Comparison of ENCODE assay signal across 2 cellular contexts in the genomic region with DNA sequence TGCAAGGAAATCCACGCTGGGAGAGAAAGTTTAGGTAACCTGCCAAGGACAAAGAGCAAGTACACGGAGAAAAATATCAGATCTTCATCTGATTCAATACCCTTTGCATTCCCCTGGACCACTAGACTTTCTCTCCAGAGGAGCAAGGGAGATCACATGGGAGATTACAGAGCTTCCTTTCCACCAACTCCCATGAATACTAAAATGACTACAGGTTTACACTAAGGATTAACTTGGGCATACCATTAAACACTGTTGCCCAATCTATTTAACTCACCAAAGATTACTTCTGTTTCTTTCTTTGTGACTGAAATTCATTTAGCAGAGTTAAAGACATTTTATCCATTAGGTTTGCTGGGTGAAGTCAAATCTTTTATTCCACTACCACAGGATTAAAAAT.
TF ChIP-seq lines count a peak whose summit lies in the region.

No MANE protein-coding gene starts in this region.

TF ChIP-seq in HepG2, 621 proteins besides CTCF, POLR2A, EP300 and RAD21 (continues in another document):
- TF ChIP-seq, protein P1, sequence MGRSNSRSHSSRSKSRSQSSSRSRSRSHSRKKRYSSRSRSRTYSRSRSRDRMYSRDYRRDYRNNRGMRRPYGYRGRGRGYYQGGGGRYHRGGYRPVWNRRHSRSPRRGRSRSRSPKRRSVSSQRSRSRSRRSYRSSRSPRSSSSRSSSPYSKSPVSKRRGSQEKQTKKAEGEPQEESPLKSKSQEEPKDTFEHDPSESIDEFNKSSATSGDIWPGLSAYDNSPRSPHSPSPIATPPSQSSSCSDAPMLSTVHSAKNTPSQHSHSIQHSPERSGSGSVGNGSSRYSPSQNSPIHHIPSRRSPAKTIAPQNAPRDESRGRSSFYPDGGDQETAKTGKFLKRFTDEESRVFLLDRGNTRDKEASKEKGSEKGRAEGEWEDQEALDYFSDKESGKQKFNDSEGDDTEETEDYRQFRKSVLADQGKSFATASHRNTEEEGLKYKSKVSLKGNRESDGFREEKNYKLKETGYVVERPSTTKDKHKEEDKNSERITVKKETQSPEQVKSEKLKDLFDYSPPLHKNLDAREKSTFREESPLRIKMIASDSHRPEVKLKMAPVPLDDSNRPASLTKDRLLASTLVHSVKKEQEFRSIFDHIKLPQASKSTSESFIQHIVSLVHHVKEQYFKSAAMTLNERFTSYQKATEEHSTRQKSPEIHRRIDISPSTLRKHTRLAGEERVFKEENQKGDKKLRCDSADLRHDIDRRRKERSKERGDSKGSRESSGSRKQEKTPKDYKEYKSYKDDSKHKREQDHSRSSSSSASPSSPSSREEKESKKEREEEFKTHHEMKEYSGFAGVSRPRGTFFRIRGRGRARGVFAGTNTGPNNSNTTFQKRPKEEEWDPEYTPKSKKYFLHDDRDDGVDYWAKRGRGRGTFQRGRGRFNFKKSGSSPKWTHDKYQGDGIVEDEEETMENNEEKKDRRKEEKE (IDR thresholded peaks at IDR 0.05): no peak
- TF ChIP-seq, protein P2, sequence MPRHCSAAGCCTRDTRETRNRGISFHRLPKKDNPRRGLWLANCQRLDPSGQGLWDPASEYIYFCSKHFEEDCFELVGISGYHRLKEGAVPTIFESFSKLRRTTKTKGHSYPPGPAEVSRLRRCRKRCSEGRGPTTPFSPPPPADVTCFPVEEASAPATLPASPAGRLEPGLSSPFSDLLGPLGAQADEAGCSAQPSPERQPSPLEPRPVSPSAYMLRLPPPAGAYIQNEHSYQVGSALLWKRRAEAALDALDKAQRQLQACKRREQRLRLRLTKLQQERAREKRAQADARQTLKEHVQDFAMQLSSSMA (CRISPR knock-in tag; IDR thresholded peaks at IDR 0.05): no peak
- TF ChIP-seq ADNP (CRISPR knock-in tag; IDR thresholded peaks at IDR 0.05) (no peak), GTF3A (CRISPR knock-in tag; conservative IDR thresholded peaks at IDR 0.05) (no peak)
- TF ChIP-seq, protein P3, sequence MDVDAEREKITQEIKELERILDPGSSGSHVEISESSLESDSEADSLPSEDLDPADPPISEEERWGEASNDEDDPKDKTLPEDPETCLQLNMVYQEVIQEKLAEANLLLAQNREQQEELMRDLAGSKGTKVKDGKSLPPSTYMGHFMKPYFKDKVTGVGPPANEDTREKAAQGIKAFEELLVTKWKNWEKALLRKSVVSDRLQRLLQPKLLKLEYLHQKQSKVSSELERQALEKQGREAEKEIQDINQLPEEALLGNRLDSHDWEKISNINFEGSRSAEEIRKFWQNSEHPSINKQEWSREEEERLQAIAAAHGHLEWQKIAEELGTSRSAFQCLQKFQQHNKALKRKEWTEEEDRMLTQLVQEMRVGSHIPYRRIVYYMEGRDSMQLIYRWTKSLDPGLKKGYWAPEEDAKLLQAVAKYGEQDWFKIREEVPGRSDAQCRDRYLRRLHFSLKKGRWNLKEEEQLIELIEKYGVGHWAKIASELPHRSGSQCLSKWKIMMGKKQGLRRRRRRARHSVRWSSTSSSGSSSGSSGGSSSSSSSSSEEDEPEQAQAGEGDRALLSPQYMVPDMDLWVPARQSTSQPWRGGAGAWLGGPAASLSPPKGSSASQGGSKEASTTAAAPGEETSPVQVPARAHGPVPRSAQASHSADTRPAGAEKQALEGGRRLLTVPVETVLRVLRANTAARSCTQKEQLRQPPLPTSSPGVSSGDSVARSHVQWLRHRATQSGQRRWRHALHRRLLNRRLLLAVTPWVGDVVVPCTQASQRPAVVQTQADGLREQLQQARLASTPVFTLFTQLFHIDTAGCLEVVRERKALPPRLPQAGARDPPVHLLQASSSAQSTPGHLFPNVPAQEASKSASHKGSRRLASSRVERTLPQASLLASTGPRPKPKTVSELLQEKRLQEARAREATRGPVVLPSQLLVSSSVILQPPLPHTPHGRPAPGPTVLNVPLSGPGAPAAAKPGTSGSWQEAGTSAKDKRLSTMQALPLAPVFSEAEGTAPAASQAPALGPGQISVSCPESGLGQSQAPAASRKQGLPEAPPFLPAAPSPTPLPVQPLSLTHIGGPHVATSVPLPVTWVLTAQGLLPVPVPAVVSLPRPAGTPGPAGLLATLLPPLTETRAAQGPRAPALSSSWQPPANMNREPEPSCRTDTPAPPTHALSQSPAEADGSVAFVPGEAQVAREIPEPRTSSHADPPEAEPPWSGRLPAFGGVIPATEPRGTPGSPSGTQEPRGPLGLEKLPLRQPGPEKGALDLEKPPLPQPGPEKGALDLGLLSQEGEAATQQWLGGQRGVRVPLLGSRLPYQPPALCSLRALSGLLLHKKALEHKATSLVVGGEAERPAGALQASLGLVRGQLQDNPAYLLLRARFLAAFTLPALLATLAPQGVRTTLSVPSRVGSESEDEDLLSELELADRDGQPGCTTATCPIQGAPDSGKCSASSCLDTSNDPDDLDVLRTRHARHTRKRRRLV (CRISPR knock-in tag; IDR thresholded peaks at IDR 0.05): no peak
- TF ChIP-seq, protein P4, sequence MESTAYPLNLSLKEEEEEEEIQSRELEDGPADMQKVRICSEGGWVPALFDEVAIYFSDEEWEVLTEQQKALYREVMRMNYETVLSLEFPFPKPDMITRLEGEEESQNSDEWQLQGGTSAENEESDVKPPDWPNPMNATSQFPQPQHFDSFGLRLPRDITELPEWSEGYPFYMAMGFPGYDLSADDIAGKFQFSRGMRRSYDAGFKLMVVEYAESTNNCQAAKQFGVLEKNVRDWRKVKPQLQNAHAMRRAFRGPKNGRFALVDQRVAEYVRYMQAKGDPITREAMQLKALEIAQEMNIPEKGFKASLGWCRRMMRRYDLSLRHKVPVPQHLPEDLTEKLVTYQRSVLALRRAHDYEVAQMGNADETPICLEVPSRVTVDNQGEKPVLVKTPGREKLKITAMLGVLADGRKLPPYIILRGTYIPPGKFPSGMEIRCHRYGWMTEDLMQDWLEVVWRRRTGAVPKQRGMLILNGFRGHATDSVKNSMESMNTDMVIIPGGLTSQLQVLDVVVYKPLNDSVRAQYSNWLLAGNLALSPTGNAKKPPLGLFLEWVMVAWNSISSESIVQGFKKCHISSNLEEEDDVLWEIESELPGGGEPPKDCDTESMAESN (CRISPR knock-in tag; conservative IDR thresholded peaks at IDR 0.05): no peak
- TF ChIP-seq, protein P5, sequence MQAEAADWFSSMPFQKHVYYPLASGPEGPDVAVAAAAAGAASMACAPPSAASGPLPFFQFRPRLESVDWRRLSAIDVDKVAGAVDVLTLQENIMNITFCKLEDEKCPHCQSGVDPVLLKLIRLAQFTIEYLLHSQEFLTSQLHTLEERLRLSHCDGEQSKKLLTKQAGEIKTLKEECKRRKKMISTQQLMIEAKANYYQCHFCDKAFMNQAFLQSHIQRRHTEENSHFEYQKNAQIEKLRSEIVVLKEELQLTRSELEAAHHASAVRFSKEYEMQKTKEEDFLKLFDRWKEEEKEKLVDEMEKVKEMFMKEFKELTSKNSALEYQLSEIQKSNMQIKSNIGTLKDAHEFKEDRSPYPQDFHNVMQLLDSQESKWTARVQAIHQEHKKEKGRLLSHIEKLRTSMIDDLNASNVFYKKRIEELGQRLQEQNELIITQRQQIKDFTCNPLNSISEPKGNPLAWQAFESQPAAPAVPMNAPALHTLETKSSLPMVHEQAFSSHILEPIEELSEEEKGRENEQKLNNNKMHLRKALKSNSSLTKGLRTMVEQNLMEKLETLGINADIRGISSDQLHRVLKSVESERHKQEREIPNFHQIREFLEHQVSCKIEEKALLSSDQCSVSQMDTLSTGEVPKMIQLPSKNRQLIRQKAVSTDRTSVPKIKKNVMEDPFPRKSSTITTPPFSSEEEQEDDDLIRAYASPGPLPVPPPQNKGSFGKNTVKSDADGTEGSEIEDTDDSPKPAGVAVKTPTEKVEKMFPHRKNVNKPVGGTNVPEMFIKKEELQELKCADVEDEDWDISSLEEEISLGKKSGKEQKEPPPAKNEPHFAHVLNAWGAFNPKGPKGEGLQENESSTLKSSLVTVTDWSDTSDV (CRISPR knock-in tag; IDR thresholded peaks at IDR 0.05): no peak

TF ChIP-seq in IMR-90, 13 proteins besides CTCF, POLR2A, EP300 and RAD21:
- TF ChIP-seq, protein P6, sequence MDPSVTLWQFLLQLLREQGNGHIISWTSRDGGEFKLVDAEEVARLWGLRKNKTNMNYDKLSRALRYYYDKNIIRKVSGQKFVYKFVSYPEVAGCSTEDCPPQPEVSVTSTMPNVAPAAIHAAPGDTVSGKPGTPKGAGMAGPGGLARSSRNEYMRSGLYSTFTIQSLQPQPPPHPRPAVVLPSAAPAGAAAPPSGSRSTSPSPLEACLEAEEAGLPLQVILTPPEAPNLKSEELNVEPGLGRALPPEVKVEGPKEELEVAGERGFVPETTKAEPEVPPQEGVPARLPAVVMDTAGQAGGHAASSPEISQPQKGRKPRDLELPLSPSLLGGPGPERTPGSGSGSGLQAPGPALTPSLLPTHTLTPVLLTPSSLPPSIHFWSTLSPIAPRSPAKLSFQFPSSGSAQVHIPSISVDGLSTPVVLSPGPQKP (IDR thresholded peaks at IDR 0.05; ENCODE audit: borderline replicate concordance, low read depth, low read length): no peak
- no peak for TF ChIP-seq CEBPB (IDR thresholded peaks at IDR 0.05; ENCODE audit: low read depth, low read length)
- TF ChIP-seq MAZ (IDR thresholded peaks at IDR 0.05; ENCODE audit: borderline replicate concordance, low read depth, low read length): no peak
- TF ChIP-seq FOS (IDR thresholded peaks at IDR 0.05; ENCODE audit: low read depth, low read length): no peak
- no peak for TF ChIP-seq RFX5 (IDR thresholded peaks at IDR 0.05; ENCODE audit: low read depth, low read length)
- TF ChIP-seq BHLHE40 (IDR thresholded peaks at IDR 0.05; ENCODE audit: low read depth, low read length): no peak
- no peak for TF ChIP-seq MXI1 (IDR thresholded peaks at IDR 0.05; ENCODE audit: borderline replicate concordance, low read depth, low read length)
- TF ChIP-seq MAFK (IDR thresholded peaks at IDR 0.05; ENCODE audit: low read depth, low read length): no peak
- TF ChIP-seq, protein P7, sequence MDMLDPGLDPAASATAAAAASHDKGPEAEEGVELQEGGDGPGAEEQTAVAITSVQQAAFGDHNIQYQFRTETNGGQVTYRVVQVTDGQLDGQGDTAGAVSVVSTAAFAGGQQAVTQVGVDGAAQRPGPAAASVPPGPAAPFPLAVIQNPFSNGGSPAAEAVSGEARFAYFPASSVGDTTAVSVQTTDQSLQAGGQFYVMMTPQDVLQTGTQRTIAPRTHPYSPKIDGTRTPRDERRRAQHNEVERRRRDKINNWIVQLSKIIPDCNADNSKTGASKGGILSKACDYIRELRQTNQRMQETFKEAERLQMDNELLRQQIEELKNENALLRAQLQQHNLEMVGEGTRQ (IDR thresholded peaks at IDR 0.05; ENCODE audit: low read depth, low read length): no peak
- TF ChIP-seq NFE2L2 (IDR thresholded peaks at IDR 0.05; ENCODE audit: low read depth, low read length): no peak
- TF ChIP-seq CHD1 (IDR thresholded peaks at IDR 0.05; ENCODE audit: low read depth, low read length): no peak
- TF ChIP-seq SMC3 (IDR thresholded peaks at IDR 0.05; ENCODE audit: low read depth, low read length): no peak
- TF ChIP-seq RCOR1 (IDR thresholded peaks at IDR 0.05; ENCODE audit: insufficient replicate concordance, low read length): no peak
